Comparison of ENCODE assay signal across 20 cellular contexts in genomic region chrX:66698273-66699204, GRCh38.
"Had no signal": no experiment of that assay in that cellular context is flagged by ENCODE, and none has a peak within 500 bp of the region (broad histone marks: within the 10 kb centered on the region; RNA-seq: fewer than 3 reads in every experiment).

No MANE protein-coding gene starts in this region.

- FAIRE-seq: endometrium, frontal cortex, islet of Langerhans, urothelium cell line had no signal

- H3K27ac Mint-ChIP-seq: naive B cell, nephron, progenitor cell of endocrine pancreas, type B pancreatic cell had no signal

- H3K4me1 Mint-ChIP-seq: naive B cell, nephron had no signal

- DNase-seq: effector memory CD4-positive, alpha-beta T cell; heart right ventricle; hypothalamus; kidney glomerular epithelial cell; mesendoderm; naive B cell; occipital lobe; pancreas; right cardiac atrium; stimulated activated CD4-positive, alpha-beta T cell treated with anti-CD3 and anti-CD28 coated beads, Interleukin-2, amount 100 ng/mL, for 48 hours; stimulated activated naive CD8-positive, alpha-beta T cell treated with anti-CD3 and anti-CD28 coated beads, Interleukin-15, Interleukin-2, amounts not matched to agents 100 U/mL and 50 U/mL, for 24 hours; thyroid gland had no signal

- H3K4me3 Mint-ChIP-seq: naive B cell, nephron, type B pancreatic cell had no signal

- H3K36me3 Mint-ChIP-seq: naive B cell, type B pancreatic cell had no signal

- H3K27me3 Mint-ChIP-seq: naive B cell, progenitor cell of endocrine pancreas, type B pancreatic cell had no signal

- ATAC-seq: esophagus mucosa; heart right ventricle; pancreas; right cardiac atrium; stimulated activated naive CD8-positive, alpha-beta T cell treated with anti-CD3 and anti-CD28 coated beads, Interleukin-15, Interleukin-2, amounts not matched to agents 100 U/mL and 50 U/mL, for 24 hours had no signal
